Comparison of ENCODE assay signal across 8 cellular contexts in genomic region chr1:26321315-26322041, GRCh38. TPM values are rescaled to one million over a fixed set of nuclear protein-coding genes. Genes with fewer than 3 reads are reported as not detected.
A peak's percentile ranks its signal among the peaks of the same experiment; 100 is the strongest.
DNase-seq lines count a peak whose midpoint lies in the region; ATAC-seq, FAIRE-seq and TF ChIP-seq lines count a peak whose summit lies in the region.

No MANE protein-coding gene starts in this region.

- peaks cover 21% of the 10 kb centered on the region for H3K36me3 Mint-ChIP-seq in WTC11

- H3K9ac ChIP-seq in keratinocyte (ENCODE audit: control insufficient read depth, extremely low read depth, insufficient read depth, low read length): peak overlapping the region; percentile 36

- no peaks in the 10 kb centered on the region for H3K9me3 ChIP-seq in breast epithelium
- H3K9me3 ChIP-seq in keratinocyte (ENCODE audit: control insufficient read depth, low read depth, low read length): no peaks in the 10 kb centered on the region

- H3K27me3 ChIP-seq in breast epithelium: no peaks in the 10 kb centered on the region
- H3K27me3 ChIP-seq in keratinocyte (ENCODE audit: control insufficient read depth, extremely low read depth, insufficient read depth, low read length): no peaks in the 10 kb centered on the region

- H4K20me1 ChIP-seq in keratinocyte (ENCODE audit: control insufficient read depth, extremely low read depth, insufficient read depth, low read length): no peaks in the 10 kb centered on the region

- H3K4me2 ChIP-seq in keratinocyte (ENCODE audit: control insufficient read depth, extremely low read depth, insufficient read depth, low read depth, low read length): peak overlapping the region; percentile 29

- no peak overlapping the region for H3K27ac ChIP-seq in breast epithelium
- no peak overlapping the region for H3K27ac ChIP-seq in keratinocyte (ENCODE audit: control insufficient read depth, insufficient read depth, low read length)

- H3K79me2 ChIP-seq in keratinocyte (ENCODE audit: control insufficient read depth, insufficient read depth, low read length): no peaks in the 10 kb centered on the region

- no peaks in the 10 kb centered on the region for H3K27me3 Mint-ChIP-seq in WTC11 (ENCODE audit: low read depth)

- POLR2A ChIA-PET in WTC11 (lab: Charles Lee): interaction anchor here (0.8 to 0.9 kb wide), 2 partner anchors 87 to 96 kb away, joined by 3 read pairs; partner anchors contain the start of gene CEP85

- dilution Hi-C loops in keratinocyte (cut with MboI; ENCODE audit: extremely low pct_ligation_motif_present, low sequenced_read_pairs): no loop called here

- intact Hi-C loops in breast epithelium (cut with DNase I; ENCODE audit: low total_unique reads): loop anchor here (5.0 kb wide), 1 partner anchor 44 kb away; no protein-coding TSS in a partner anchor

- peak; percentile 85 for TF ChIP-seq CTCF in WTC11 (IDR thresholded peaks at IDR 0.05)
- TF ChIP-seq CTCF in breast epithelium (IDR thresholded peaks at IDR 0.05): peak; percentile 83 to 93 (median 92)
- TF ChIP-seq CTCF in keratinocyte (optimal IDR thresholded peaks at IDR 0.05 in 1 of 3, IDR thresholded peaks at IDR 0.05 in 1 of 3, conservative IDR thresholded peaks at IDR 0.05 in 1 of 3; ENCODE audit: extremely low read depth in 1 of 3, insufficient read depth in 2 of 3, low read length in 3 of 3): peak; percentile 86 to 89 (median 87)

- peaks cover 20% of the 10 kb centered on the region for H3K4me1 Mint-ChIP-seq in WTC11

- no peak overlapping the region for H3K4me3 ChIP-seq in breast epithelium
- no peak overlapping the region for H3K4me3 ChIP-seq in keratinocyte (ENCODE audit: control insufficient read depth in 2 of 3, extremely low read depth in 1 of 3, insufficient read depth in 2 of 3, low read depth in 1 of 3, low read length in 3 of 3)

- H3K36me3 ChIP-seq in breast epithelium (no peaks in the 10 kb centered on the region), keratinocyte (ENCODE audit: control insufficient read depth in 2 of 2, extremely low read depth in 1 of 2, insufficient read depth in 2 of 2, low read length in 2 of 2) (peaks cover 0 to 24% of the 10 kb centered on the region in 2 experiments)

- CTCF ChIA-PET in WTC11 (lab: Charles Lee): interaction anchor here (0.6 to 11.1 kb wide), 34 partner anchors 10 to 276 kb away, joined by 3 to 306 read pairs (median 4); partner anchors contain the start of genes CATSPER4, SH3BGRL3, SLC30A2 and UBXN11

- H3K4me1 ChIP-seq in breast epithelium (peaks cover 0 to 4% of the 10 kb centered on the region in 2 donors), keratinocyte (ENCODE audit: control insufficient read depth, extremely low read depth, insufficient read depth, low read length) (peaks cover 7% of the 10 kb centered on the region)

- no peaks in the 10 kb centered on the region for H3K9me3 Mint-ChIP-seq in WTC11

- no peak overlapping the region for H3K4me3 Mint-ChIP-seq in WTC11

- peak; percentile 63 for DNase-seq in DMS53 treated with DMSO at 0.1 percent for 48 hours (lab: John Stamatoyannopoulos, UW; ENCODE audit: unreplicated experiment)
- peak; percentile 69 for DNase-seq in NCI-H226
- peak; percentile 98 for DNase-seq in WTC11 (ENCODE audit: low spot score)
- peak; percentile 88 to 89 for DNase-seq in breast epithelium (ENCODE audit: low spot score in 2 of 2)
- DNase-seq in keratinocyte (ENCODE audit: low read depth, low spot score): no peak
- DNase-seq in stimulated activated CD4-positive, alpha-beta T cell treated with anti-CD3 and anti-CD28 coated beads, Interleukin-15, amount 100 ng/mL, for 24 hours: peak; percentile 97

- H3K27ac Mint-ChIP-seq in WTC11: peak overlapping the region; percentile 93

- no peaks in the 10 kb centered on the region for H3K9me1 ChIP-seq in keratinocyte (ENCODE audit: control insufficient read depth, extremely low read depth, insufficient read depth, low read length)

- ATAC-seq in HG02642 (IDR thresholded peaks at IDR 0.05; ENCODE audit: poor library complexity, unreplicated experiment) (peak; percentile 40), WTC11 (peak; percentile 83), HG03460 (IDR thresholded peaks at IDR 0.05; ENCODE audit: unreplicated experiment) (no peak)

- peak overlapping the region; percentile 71 for H2AFZ ChIP-seq in keratinocyte (ENCODE audit: control insufficient read depth, low read length)

- TF ChIP-seq POLR2A in breast epithelium (IDR thresholded peaks at IDR 0.05): no peak

- peak; percentile 84 for FAIRE-seq in keratinocyte (lab: Jason Lieb, UNC)

TF ChIP-seq in WTC11, 78 proteins besides CTCF, POLR2A, EP300 and RAD21:
- TF ChIP-seq PRRX2 (CRISPR knock-in tag; IDR thresholded peaks at IDR 0.05) (no peak), MAX (CRISPR knock-in tag; IDR thresholded peaks at IDR 0.05) (0 out of 2 replicates have a peak, but pooled peaks have one; percentile 31)

RNA-seq across cellular contexts. Expression of gene CD52, which starts 3.7 kb away (rescaled TPM):
- total RNA-seq in WTC11 (2021) (2.8 to 3.7 TPM (median 3.4 TPM) in 3 replicates), breast epithelium (10 to 100 TPM in 2 of 3 donors, 1 to 10 TPM in 1; 8.3 to 12.8 (median 12.3) TPM)
- polyA plus RNA-seq in keratinocyte: 0.22 to 0.27 TPM in 2 of 3 replicates, not detected in the other
- not detected for polyA plus RNA-seq in keratinocyte (2011; ENCODE audit: low read depth)
- not detected in 2 replicates for polyA plus RNA-seq in keratinocyte (2011; cell fraction: cytosol; rRNA removed)
- polyA plus RNA-seq in keratinocyte (2011; cell fraction: nucleus; rRNA removed): not detected in 2 replicates
- polyA plus RNA-seq in keratinocyte (2012; ENCODE audit: low replicate concordance): 0.69 TPM in 1 of 2 replicates, not detected in the other
- polyA minus RNA-seq in keratinocyte: 1.5 TPM in 1 of 3 replicates, not detected in the others
- polyA minus RNA-seq in keratinocyte (2011; cell fraction: cytosol; rRNA and poly(A)+ RNA removed): not detected
- not detected in 2 replicates for polyA minus RNA-seq in keratinocyte (2011; cell fraction: nucleus; rRNA and poly(A)+ RNA removed)

RNA-seq across cellular contexts. Expression of gene UBXN11, which starts 15.0 kb away (rescaled TPM):
- total RNA-seq in WTC11 (2021) (12.4 to 14.1 TPM (median 14.1 TPM) in 3 replicates), breast epithelium (10 to 100 TPM; 15.0 to 25.5 (median 24.9) TPM)
- 5.2 to 6.8 TPM (median 6.6 TPM) in 3 replicates for polyA plus RNA-seq in keratinocyte
- polyA plus RNA-seq in keratinocyte (2011; ENCODE audit: low read depth): 6.8 TPM
- polyA plus RNA-seq in keratinocyte (2011; cell fraction: cytosol; rRNA removed): 1.5 and 2.1 TPM in 2 replicates
- 28.1 and 28.2 TPM in 2 replicates for polyA plus RNA-seq in keratinocyte (2011; cell fraction: nucleus; rRNA removed)
- polyA plus RNA-seq in keratinocyte (2012; ENCODE audit: low replicate concordance): 5.4 and 7.6 TPM in 2 replicates
- polyA minus RNA-seq in keratinocyte: 2.7 to 6.8 TPM (median 4.3 TPM) in 3 replicates
- 3.1 TPM for polyA minus RNA-seq in keratinocyte (2011; cell fraction: cytosol; rRNA and poly(A)+ RNA removed)
- polyA minus RNA-seq in keratinocyte (2011; cell fraction: nucleus; rRNA and poly(A)+ RNA removed): 3.5 and 4.0 TPM in 2 replicates

RNA-seq across cellular contexts. Expression of gene CRYBG2, which starts 32.5 kb away (rescaled TPM):
- total RNA-seq in WTC11 (2021): 14.4 to 21.1 TPM (median 17.8 TPM) in 3 replicates
- total RNA-seq in breast epithelium: under 1 TPM in 1 of 3 donors, not detected in 2; 0.66 TPM
- polyA plus RNA-seq in keratinocyte: 6.0 to 15.5 TPM (median 7.9 TPM) in 3 replicates
- polyA plus RNA-seq in keratinocyte (2011; ENCODE audit: low read depth): 27.9 TPM
- 3.1 and 7.3 TPM in 2 replicates for polyA plus RNA-seq in keratinocyte (2011; cell fraction: cytosol; rRNA removed)
- 28.6 and 33.8 TPM in 2 replicates for polyA plus RNA-seq in keratinocyte (2011; cell fraction: nucleus; rRNA removed)
- 12.0 and 50.5 TPM in 2 replicates for polyA plus RNA-seq in keratinocyte (2012; ENCODE audit: low replicate concordance)
- polyA minus RNA-seq in keratinocyte: 11.2 to 30.9 TPM (median 17.2 TPM) in 3 replicates
- polyA minus RNA-seq in keratinocyte (2011; cell fraction: cytosol; rRNA and poly(A)+ RNA removed): 20.1 TPM
- polyA minus RNA-seq in keratinocyte (2011; cell fraction: nucleus; rRNA and poly(A)+ RNA removed): 27.2 and 40.2 TPM in 2 replicates

RNA-seq across cellular contexts. Expression of gene SH3BGRL3, which starts 41.6 kb away (rescaled TPM):
- 70.8 to 92.9 TPM (median 92.3 TPM) in 3 replicates for total RNA-seq in WTC11 (2021)
- 10 to 100 TPM; 27.5 to 55.7 (median 50.1) TPM for total RNA-seq in breast epithelium
- polyA plus RNA-seq in keratinocyte: 175 to 234 TPM (median 196 TPM) in 3 replicates
- polyA plus RNA-seq in keratinocyte (2011; ENCODE audit: low read depth): 246 TPM
- polyA plus RNA-seq in keratinocyte (2011; cell fraction: cytosol; rRNA removed): 423 and 444 TPM in 2 replicates
- polyA plus RNA-seq in keratinocyte (2011; cell fraction: nucleus; rRNA removed): 84.2 and 96.0 TPM in 2 replicates
- 453 and 651 TPM in 2 replicates for polyA plus RNA-seq in keratinocyte (2012; ENCODE audit: low replicate concordance)
- 286 to 540 TPM (median 528 TPM) in 3 replicates for polyA minus RNA-seq in keratinocyte
- polyA minus RNA-seq in keratinocyte (2011; cell fraction: cytosol; rRNA and poly(A)+ RNA removed): 456 TPM
- 61.4 and 74.5 TPM in 2 replicates for polyA minus RNA-seq in keratinocyte (2011; cell fraction: nucleus; rRNA and poly(A)+ RNA removed)

RNA-seq across cellular contexts. Expression of gene ZNF683, which starts 51.1 kb away (rescaled TPM):
- total RNA-seq in WTC11 (2021) (not detected in 3 replicates), breast epithelium (under 1 TPM in 2 of 3 donors, not detected in 1; 0.48 to 0.59 TPM)
- not detected in 3 replicates for polyA plus RNA-seq in keratinocyte
- polyA plus RNA-seq in keratinocyte (2011; ENCODE audit: low read depth): not detected
- not detected in 2 replicates for polyA plus RNA-seq in keratinocyte (2011; cell fraction: cytosol; rRNA removed)
- not detected in 2 replicates for polyA plus RNA-seq in keratinocyte (2011; cell fraction: nucleus; rRNA removed)
- not detected in 2 replicates for polyA plus RNA-seq in keratinocyte (2012; ENCODE audit: low replicate concordance)
- polyA minus RNA-seq in keratinocyte: not detected in 3 replicates
- polyA minus RNA-seq in keratinocyte (2011; cell fraction: cytosol; rRNA and poly(A)+ RNA removed): not detected
- not detected in 2 replicates for polyA minus RNA-seq in keratinocyte (2011; cell fraction: nucleus; rRNA and poly(A)+ RNA removed)
